1 cellular context compared by ENCODE assay signal in the genomic region with DNA sequence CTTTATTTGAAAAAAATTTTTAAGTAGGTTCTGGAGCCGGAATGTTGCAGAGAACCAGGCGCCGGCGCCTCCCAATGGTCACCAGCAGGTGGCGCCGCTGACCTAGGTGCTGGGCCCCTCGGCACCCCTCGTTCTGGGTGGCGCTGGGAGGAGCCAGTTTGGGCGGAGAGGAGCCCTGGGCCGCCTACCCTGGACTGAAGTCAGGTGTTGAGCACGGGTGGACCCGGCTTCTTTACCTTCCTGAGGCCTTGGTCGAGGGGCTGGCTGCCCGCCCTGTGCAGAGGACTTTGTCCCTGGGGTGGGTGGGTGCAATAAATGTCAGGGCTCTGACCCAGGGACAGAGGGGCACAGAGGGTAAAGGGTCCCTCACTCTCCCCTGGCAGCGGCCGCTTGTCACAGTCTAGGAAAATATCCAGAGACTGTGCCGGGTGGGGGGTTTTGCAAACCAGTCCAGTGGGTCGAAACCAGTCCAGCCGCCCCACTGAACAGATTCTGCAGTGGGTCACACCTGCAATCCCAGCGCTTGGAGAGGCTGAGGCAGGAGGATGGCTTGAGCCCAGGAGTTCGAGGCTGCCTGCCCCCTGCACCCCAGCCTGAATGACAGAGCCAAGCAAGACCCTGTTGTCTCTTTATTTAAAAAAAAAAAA.
TF ChIP-seq lines count a peak whose summit lies in the region.

No MANE protein-coding gene starts in this region.

TF ChIP-seq in HepG2, 621 proteins besides CTCF, POLR2A, EP300 and RAD21 (continued from another document):
- TF ChIP-seq, protein P1, sequence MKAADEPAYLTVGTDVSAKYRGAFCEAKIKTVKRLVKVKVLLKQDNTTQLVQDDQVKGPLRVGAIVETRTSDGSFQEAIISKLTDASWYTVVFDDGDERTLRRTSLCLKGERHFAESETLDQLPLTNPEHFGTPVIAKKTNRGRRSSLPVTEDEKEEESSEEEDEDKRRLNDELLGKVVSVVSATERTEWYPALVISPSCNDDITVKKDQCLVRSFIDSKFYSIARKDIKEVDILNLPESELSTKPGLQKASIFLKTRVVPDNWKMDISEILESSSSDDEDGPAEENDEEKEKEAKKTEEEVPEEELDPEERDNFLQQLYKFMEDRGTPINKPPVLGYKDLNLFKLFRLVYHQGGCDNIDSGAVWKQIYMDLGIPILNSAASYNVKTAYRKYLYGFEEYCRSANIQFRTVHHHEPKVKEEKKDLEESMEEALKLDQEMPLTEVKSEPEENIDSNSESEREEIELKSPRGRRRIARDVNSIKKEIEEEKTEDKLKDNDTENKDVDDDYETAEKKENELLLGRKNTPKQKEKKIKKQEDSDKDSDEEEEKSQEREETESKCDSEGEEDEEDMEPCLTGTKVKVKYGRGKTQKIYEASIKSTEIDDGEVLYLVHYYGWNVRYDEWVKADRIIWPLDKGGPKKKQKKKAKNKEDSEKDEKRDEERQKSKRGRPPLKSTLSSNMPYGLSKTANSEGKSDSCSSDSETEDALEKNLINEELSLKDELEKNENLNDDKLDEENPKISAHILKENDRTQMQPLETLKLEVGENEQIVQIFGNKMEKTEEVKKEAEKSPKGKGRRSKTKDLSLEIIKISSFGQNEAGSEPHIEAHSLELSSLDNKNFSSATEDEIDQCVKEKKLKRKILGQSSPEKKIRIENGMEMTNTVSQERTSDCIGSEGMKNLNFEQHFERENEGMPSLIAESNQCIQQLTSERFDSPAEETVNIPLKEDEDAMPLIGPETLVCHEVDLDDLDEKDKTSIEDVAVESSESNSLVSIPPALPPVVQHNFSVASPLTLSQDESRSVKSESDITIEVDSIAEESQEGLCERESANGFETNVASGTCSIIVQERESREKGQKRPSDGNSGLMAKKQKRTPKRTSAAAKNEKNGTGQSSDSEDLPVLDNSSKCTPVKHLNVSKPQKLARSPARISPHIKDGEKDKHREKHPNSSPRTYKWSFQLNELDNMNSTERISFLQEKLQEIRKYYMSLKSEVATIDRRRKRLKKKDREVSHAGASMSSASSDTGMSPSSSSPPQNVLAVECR (CRISPR knock-in tag; IDR thresholded peaks at IDR 0.05; ENCODE audit: borderline replicate concordance), result peak; percentile 25; the same call in 1 of the 2 replicates
- TF ChIP-seq REXO4 (CRISPR knock-in tag; IDR thresholded peaks at IDR 0.05; ENCODE audit: borderline replicate concordance) (no peak), ZBTB7B (CRISPR knock-in tag; IDR thresholded peaks at IDR 0.05) (0 out of 2 replicates have a peak, but pooled peaks have one; percentile 16), ZMYM4 (CRISPR knock-in tag; IDR thresholded peaks at IDR 0.05) (peak; percentile 24; the same call in 1 of the 2 replicates), NR3C1 (CRISPR knock-in tag; IDR thresholded peaks at IDR 0.05) (no peak), REPIN1 (CRISPR knock-in tag; IDR thresholded peaks at IDR 0.05; ENCODE audit: borderline replicate concordance, low read depth) (0 out of 2 replicates have a peak, but pooled peaks have one; percentile 62), ZNF350 (CRISPR knock-in tag; IDR thresholded peaks at IDR 0.05; ENCODE audit: borderline replicate concordance, low read depth) (peak; percentile 27; the same call in 1 of the 2 replicates), ZKSCAN5 (CRISPR knock-in tag; IDR thresholded peaks at IDR 0.05) (no peak), MAZ (IDR thresholded peaks at IDR 0.05; ENCODE audit: borderline replicate concordance, low read depth, low read length) (0 out of 2 replicates have a peak, but pooled peaks have one; percentile 31), MAZ (CRISPR knock-in tag; IDR thresholded peaks at IDR 0.05; ENCODE audit: low read depth) (no peak)
- TF ChIP-seq, protein P2, sequence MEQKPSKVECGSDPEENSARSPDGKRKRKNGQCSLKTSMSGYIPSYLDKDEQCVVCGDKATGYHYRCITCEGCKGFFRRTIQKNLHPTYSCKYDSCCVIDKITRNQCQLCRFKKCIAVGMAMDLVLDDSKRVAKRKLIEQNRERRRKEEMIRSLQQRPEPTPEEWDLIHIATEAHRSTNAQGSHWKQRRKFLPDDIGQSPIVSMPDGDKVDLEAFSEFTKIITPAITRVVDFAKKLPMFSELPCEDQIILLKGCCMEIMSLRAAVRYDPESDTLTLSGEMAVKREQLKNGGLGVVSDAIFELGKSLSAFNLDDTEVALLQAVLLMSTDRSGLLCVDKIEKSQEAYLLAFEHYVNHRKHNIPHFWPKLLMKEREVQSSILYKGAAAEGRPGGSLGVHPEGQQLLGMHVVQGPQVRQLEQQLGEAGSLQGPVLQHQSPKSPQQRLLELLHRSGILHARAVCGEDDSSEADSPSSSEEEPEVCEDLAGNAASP (CRISPR knock-in tag; IDR thresholded peaks at IDR 0.05; ENCODE audit: borderline replicate concordance), result 0 out of 2 replicates have a peak, but pooled peaks have one; percentile 32
- TF ChIP-seq, protein P3, sequence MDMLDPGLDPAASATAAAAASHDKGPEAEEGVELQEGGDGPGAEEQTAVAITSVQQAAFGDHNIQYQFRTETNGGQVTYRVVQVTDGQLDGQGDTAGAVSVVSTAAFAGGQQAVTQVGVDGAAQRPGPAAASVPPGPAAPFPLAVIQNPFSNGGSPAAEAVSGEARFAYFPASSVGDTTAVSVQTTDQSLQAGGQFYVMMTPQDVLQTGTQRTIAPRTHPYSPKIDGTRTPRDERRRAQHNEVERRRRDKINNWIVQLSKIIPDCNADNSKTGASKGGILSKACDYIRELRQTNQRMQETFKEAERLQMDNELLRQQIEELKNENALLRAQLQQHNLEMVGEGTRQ (IDR thresholded peaks at IDR 0.05; ENCODE audit: low read depth, low read length), result no peak
- TF ChIP-seq, protein P3 (CRISPR knock-in tag; IDR thresholded peaks at IDR 0.05; ENCODE audit: borderline replicate concordance), result no peak
- TF ChIP-seq, protein P4, sequence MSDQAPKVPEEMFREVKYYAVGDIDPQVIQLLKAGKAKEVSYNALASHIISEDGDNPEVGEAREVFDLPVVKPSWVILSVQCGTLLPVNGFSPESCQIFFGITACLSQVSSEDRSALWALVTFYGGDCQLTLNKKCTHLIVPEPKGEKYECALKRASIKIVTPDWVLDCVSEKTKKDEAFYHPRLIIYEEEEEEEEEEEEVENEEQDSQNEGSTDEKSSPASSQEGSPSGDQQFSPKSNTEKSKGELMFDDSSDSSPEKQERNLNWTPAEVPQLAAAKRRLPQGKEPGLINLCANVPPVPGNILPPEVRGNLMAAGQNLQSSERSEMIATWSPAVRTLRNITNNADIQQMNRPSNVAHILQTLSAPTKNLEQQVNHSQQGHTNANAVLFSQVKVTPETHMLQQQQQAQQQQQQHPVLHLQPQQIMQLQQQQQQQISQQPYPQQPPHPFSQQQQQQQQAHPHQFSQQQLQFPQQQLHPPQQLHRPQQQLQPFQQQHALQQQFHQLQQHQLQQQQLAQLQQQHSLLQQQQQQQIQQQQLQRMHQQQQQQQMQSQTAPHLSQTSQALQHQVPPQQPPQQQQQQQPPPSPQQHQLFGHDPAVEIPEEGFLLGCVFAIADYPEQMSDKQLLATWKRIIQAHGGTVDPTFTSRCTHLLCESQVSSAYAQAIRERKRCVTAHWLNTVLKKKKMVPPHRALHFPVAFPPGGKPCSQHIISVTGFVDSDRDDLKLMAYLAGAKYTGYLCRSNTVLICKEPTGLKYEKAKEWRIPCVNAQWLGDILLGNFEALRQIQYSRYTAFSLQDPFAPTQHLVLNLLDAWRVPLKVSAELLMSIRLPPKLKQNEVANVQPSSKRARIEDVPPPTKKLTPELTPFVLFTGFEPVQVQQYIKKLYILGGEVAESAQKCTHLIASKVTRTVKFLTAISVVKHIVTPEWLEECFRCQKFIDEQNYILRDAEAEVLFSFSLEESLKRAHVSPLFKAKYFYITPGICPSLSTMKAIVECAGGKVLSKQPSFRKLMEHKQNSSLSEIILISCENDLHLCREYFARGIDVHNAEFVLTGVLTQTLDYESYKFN (CRISPR knock-in tag; conservative IDR thresholded peaks at IDR 0.05), result 0 out of 2 replicates have a peak, but pooled peaks have one; percentile 37
TF ChIP-seq in HepG2: peak in this region for 43.
